Comparison of ENCODE assay signal across 9 cellular contexts in genomic region chr9:71638627-71639026, GRCh38.
DNase-seq lines count a peak whose midpoint lies in the region; ATAC-seq and TF ChIP-seq lines count a peak whose summit lies in the region.
"Had no signal": no experiment of that assay in that cellular context is flagged by ENCODE, and none has a peak within 500 bp of the region (broad histone marks: within the 10 kb centered on the region; RNA-seq: fewer than 3 reads in every experiment).

No MANE protein-coding gene starts in this region.

- no peak for TF ChIP-seq CTCF in endothelial cell (IDR thresholded peaks at IDR 0.05; ENCODE audit: unreplicated experiment)
- TF ChIP-seq CTCF in Calu3 (IDR thresholded peaks at IDR 0.05; ENCODE audit: unreplicated experiment) = no peak

- H3K4me3 Mint-ChIP-seq in endothelial cell (ENCODE audit: unreplicated experiment) (no peak overlapping the region), naive B cell (peak overlapping the region; percentile 5 to 89 (median 58)), Calu3 (ENCODE audit: low read depth, unreplicated experiment) (no peak overlapping the region)

- peak; percentile 5 for DNase-seq in stimulated activated CD4-positive, alpha-beta T cell treated with anti-CD3 and anti-CD28 coated beads, Interleukin-15, amount 100 ng/mL, for 24 hours
- no peak for DNase-seq in stimulated activated CD4-positive, alpha-beta T cell treated with anti-CD3 and anti-CD28 coated beads, Interleukin-4, amount 100 ng/mL, for 24 hours
- DNase-seq in endothelial cell (ENCODE audit: low spot score) (peak; percentile 12), naive B cell (peak; percentile 19), Calu3 (no peak), NCI-H2107 (lab: John Stamatoyannopoulos, UW) (no peak), RKO (ENCODE audit: low spot score) (no peak)
- DNase-seq: NCI-H1092 treated with DMSO at 0.1 percent for 48 hours had no signal

- peaks cover 37% of the 10 kb centered on the region for H3K4me1 Mint-ChIP-seq in endothelial cell (ENCODE audit: unreplicated experiment)
- peaks cover 18 to 40% (median 32%) of the 10 kb centered on the region in 3 donors for H3K4me1 Mint-ChIP-seq in naive B cell
- H3K4me1 Mint-ChIP-seq in Calu3 (ENCODE audit: low read depth, unreplicated experiment) = no peaks in the 10 kb centered on the region

- ATAC-seq in naive B cell (ENCODE audit: low read depth in 2 of 2) (peak; percentile 75 to 79), HG03469 (IDR thresholded peaks at IDR 0.05; ENCODE audit: unreplicated experiment) (no peak)

- no peaks in the 10 kb centered on the region for H3K27me3 Mint-ChIP-seq in endothelial cell (ENCODE audit: unreplicated experiment)
- no peaks in the 10 kb centered on the region for H3K27me3 Mint-ChIP-seq in naive B cell
- no peaks in the 10 kb centered on the region for H3K27me3 Mint-ChIP-seq in Calu3 (ENCODE audit: unreplicated experiment)

- CTCF ChIA-PET in Calu3 (lab: Charles Lee) = no interaction called here

- H3K9me3 Mint-ChIP-seq in endothelial cell (ENCODE audit: unreplicated experiment) = no peaks in the 10 kb centered on the region
- no peaks in the 10 kb centered on the region for H3K9me3 Mint-ChIP-seq in naive B cell
- no peaks in the 10 kb centered on the region for H3K9me3 Mint-ChIP-seq in Calu3 (ENCODE audit: low read depth, unreplicated experiment)

- intact Hi-C loops in Calu3 (cut with micrococcal nuclease; ENCODE audit: unreplicated experiment) = no loop called here

- no TSS peak for BruUV-seq in Calu3 (replicated peaks; lab: Mats Ljungman, UMichigan)

- H3K36me3 Mint-ChIP-seq in endothelial cell (ENCODE audit: low read depth, unreplicated experiment) (no peaks in the 10 kb centered on the region), naive B cell (no peaks in the 10 kb centered on the region), Calu3 (ENCODE audit: insufficient read depth, unreplicated experiment) (no peaks in the 10 kb centered on the region)

- H3K27ac Mint-ChIP-seq in endothelial cell (ENCODE audit: unreplicated experiment) (peak overlapping the region; percentile 91), naive B cell (peak overlapping the region; percentile 30 to 92 (median 59)), Calu3 (ENCODE audit: unreplicated experiment) (no peak overlapping the region)

Comparison
In these comparisons a context has a peak if more than half of its experiments do, and no peak if none do; other contexts are left out.
1. DNase-seq: peak in stimulated activated CD4-positive, alpha-beta T cell treated with anti-CD3 and anti-CD28 coated beads, Interleukin-15, amount 100 ng/mL, for 24 hours (single experiment), endothelial cell (single experiment) and naive B cell (single experiment); none in stimulated activated CD4-positive, alpha-beta T cell treated with anti-CD3 and anti-CD28 coated beads, Interleukin-4, amount 100 ng/mL, for 24 hours (single experiment), Calu3 (single experiment), NCI-H2107 (single experiment) and RKO (single experiment).
2. H3K4me3 Mint-ChIP-seq: peak in naive B cell (8 of 8); none in endothelial cell (single experiment) and Calu3 (single experiment).